ENCODE assay signal across 12 cellular contexts in the genomic region with DNA sequence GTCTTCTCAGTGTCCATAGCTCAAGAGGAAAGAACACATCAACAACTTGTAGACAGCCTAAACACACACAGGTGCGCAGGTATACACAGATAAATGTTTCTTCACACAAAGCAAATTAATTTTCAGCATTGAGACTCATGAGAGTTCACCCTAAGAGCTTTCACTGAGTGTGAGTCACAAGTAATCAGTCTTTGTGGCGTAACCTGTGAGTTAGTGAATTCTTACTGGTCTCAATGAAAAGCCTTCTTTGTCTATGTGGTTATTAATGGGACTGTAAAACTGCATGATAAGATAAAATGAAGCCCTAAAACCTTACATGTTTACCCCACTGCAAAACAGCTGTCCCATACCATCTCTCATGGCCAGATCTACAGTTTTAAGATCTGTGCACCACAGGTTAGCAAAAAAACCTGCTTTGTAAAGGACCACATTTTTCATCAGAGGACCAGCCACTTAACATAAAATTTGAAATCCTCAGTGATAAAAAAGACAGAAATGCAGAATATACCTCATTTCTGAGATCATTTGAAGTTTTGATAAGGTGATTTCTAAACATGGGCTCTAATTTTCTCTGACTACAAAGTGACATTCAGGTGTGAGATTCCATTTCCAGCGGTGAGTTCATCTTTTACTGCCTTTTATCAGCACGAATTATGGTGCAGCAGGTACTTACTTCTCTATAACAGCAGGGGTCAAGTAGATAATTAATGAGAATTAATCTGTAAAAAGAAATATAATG.
DNase-seq lines count a peak whose midpoint lies in the region; ATAC-seq, FAIRE-seq and TF ChIP-seq lines count a peak whose summit lies in the region.
"Had no signal": no experiment of that assay in that cellular context is flagged by ENCODE, and none has a peak within 500 bp of the region (broad histone marks: within the 10 kb centered on the region; RNA-seq: fewer than 3 reads in every experiment).

No MANE protein-coding gene starts in this region.

- TF ChIP-seq CTCF in cardiac fibroblast (IDR thresholded peaks at IDR 0.05; ENCODE audit: low read depth, low read length) (no peak), kidney epithelial cell (IDR thresholded peaks at IDR 0.05; ENCODE audit: insufficient read depth, low read length, poor library complexity, severe bottlenecking) (no peak)

- no peak for FAIRE-seq in urothelium cell line (lab: Jason Lieb, UNC)
- FAIRE-seq: endothelial cell of umbilical vein had no signal

- DNase-seq in NCI-H1436 treated with DMSO at 0.1 percent for 48 hours (lab: John Stamatoyannopoulos, UW) (peak; percentile 3), NCI-H1436 (lab: John Stamatoyannopoulos, UW) (no peak), cardiac fibroblast (ENCODE audit: low read depth in 2 of 2) (peak; percentile 39 to 56), kidney epithelial cell (ENCODE audit: low read depth) (peak; percentile 5), urothelium cell line (ENCODE audit: low spot score) (peak; percentile 19), NCI-H1105 treated with DMSO at 0.1 percent for 48 hours (lab: John Stamatoyannopoulos, UW) (no peak)
- DNase-seq in activated CD4-positive, alpha-beta T cell treated with anti-CD3 and anti-CD28 coated beads, Interleukin-2, amount 50 U/mL, for 4 hours = no peak
- DNase-seq: activated T-cell treated with anti-CD3 and anti-CD28 coated beads for 4 hours, retina had no signal

- no peak for ATAC-seq in HG03571 (IDR thresholded peaks at IDR 0.05; ENCODE audit: unreplicated experiment)

- H3K36me3 ChIP-seq in kidney epithelial cell (ENCODE audit: control insufficient read depth, insufficient read depth, low read length) = no peaks in the 10 kb centered on the region
- H3K36me3 ChIP-seq: ascending aorta had no signal

- H3K4me3 ChIP-seq in cardiac fibroblast (replicated peaks in 1 of 2; ENCODE audit: low read depth in 2 of 2, low read length in 2 of 2) = no peak overlapping the region
- H3K4me3 ChIP-seq in kidney epithelial cell (ENCODE audit: low read depth, low read length) = no peak overlapping the region
- H3K4me3 ChIP-seq: ascending aorta had no signal

- no peaks in the 10 kb centered on the region for H3K27me3 ChIP-seq in kidney epithelial cell (ENCODE audit: control insufficient read depth, insufficient read depth, low read length)
- H3K27me3 ChIP-seq: ascending aorta had no signal

Comparison
In these comparisons a context has a peak if more than half of its experiments do, and no peak if none do; other contexts are left out.
1. DNase-seq: peak in NCI-H1436 treated with DMSO at 0.1 percent for 48 hours (single experiment), cardiac fibroblast (2 of 2), kidney epithelial cell (single experiment) and urothelium cell line (single experiment); none in NCI-H1436 (single experiment), activated CD4-positive, alpha-beta T cell treated with anti-CD3 and anti-CD28 coated beads, Interleukin-2, amount 50 U/mL, for 4 hours (0 of 2) and NCI-H1105 treated with DMSO at 0.1 percent for 48 hours (single experiment).